Comparison of ENCODE assay signal across 21 cellular contexts in the genomic region with DNA sequence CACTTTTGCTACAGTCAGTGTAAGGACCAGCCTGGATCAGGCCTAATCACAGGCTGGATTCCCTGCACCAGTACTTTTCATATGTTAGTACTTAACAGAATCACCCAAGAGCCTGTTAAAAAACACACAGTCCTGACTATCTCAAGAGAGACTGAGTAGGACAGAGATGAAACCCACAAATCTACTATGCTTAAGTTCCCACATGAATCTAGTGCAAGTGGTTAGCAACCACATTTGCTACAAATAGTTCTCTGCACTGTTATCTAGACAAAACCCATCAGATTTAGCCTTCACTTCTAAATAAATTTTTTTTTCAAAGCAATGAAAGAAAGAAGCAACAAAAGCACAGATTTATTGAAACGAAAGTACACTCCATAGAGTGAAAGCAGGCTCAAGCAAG. TPM values are rescaled to one million over a fixed set of nuclear protein-coding genes. Genes with fewer than 3 reads are reported as not detected.
A peak's percentile ranks its signal among the peaks of the same experiment; 100 is the strongest.
DNase-seq lines count a peak whose midpoint lies in the region; ATAC-seq, FAIRE-seq and TF ChIP-seq lines count a peak whose summit lies in the region.
"Had no signal": no experiment of that assay in that cellular context is flagged by ENCODE, and none has a peak within 500 bp of the region (broad histone marks: within the 10 kb centered on the region; RNA-seq: fewer than 3 reads in every experiment).

No MANE protein-coding gene starts in this region.

- peaks cover 40% of the 10 kb centered on the region for H4K20me1 ChIP-seq in astrocyte (ENCODE audit: insufficient read depth, low read length)

- no peak overlapping the region for H3K4me3 Mint-ChIP-seq in activated naive CD8-positive, alpha-beta T cell
- no peak overlapping the region for H3K4me3 Mint-ChIP-seq in activated naive CD8-positive, alpha-beta T cell treated with anti-CD3 and anti-CD28 coated beads, Interleukin-2, amount 50 U/mL, for 24 hours
- H3K4me3 Mint-ChIP-seq in astrocyte (ENCODE audit: unreplicated experiment) = no peak overlapping the region
- peak overlapping the region in 1 of 10 donors; percentile 39 for H3K4me3 Mint-ChIP-seq in naive thymus-derived CD8-positive, alpha-beta T cell
- H3K4me3 Mint-ChIP-seq: B cell, CD14-positive monocyte had no signal

- no peak overlapping the region for H2AFZ ChIP-seq in astrocyte (ENCODE audit: low read depth, low read length)

- H3K27ac Mint-ChIP-seq in activated naive CD8-positive, alpha-beta T cell = peak overlapping the region; percentile 4
- H3K27ac Mint-ChIP-seq in activated naive CD8-positive, alpha-beta T cell treated with anti-CD3 and anti-CD28 coated beads, Interleukin-2, amount 50 U/mL, for 24 hours = no peak overlapping the region
- no peak overlapping the region for H3K27ac Mint-ChIP-seq in astrocyte (ENCODE audit: unreplicated experiment)
- peak overlapping the region in 9 of 10 donors; percentile 20 to 73 (median 44) for H3K27ac Mint-ChIP-seq in naive thymus-derived CD8-positive, alpha-beta T cell
- H3K27ac Mint-ChIP-seq: B cell, CD14-positive monocyte had no signal

- POLR2A ChIA-PET in naive thymus-derived CD8-positive, alpha-beta T cell (lab: Charles Lee) = no interaction called here

- H3K4me3 ChIP-seq in Jurkat, Clone E6-1 (ENCODE audit: low read length) = no peak overlapping the region
- H3K4me3 ChIP-seq in astrocyte (ENCODE audit: insufficient read depth, low read depth, low read length) = no peak overlapping the region
- H3K4me3 ChIP-seq: K562 had no signal

- no peaks in the 10 kb centered on the region for H3K4me1 ChIP-seq in astrocyte (ENCODE audit: insufficient read depth, low read length)

- no peak overlapping the region for H3K27ac ChIP-seq in astrocyte (ENCODE audit: low read depth, low read length)

- TF ChIP-seq CTCF in astrocyte (IDR thresholded peaks at IDR 0.05; ENCODE audit: insufficient read depth, low read depth, low read length) = no peak

- DNase-seq in activated naive CD8-positive, alpha-beta T cell treated with anti-CD3 and anti-CD28 coated beads, Interleukin-2, amount 50 U/mL, for 24 hours = no peak
- peak; percentile 62 for DNase-seq in Jurkat, Clone E6-1 (ENCODE audit: low read depth, low spot score)
- DNase-seq in astrocyte (ENCODE audit: low read depth) (peak; percentile 11), putamen (ENCODE audit: low spot score) (no peak), DMS53 (lab: John Stamatoyannopoulos, UW) (no peak), SIG-M5 (lab: John Stamatoyannopoulos, UW) (no peak)
- DNase-seq in naive thymus-derived CD8-positive, alpha-beta T cell = peak in 2 of 10 donors; percentile 2 to 26
- DNase-seq: DMS79; MM.1S; NCI-H1092 treated with DMSO at 0.1 percent for 48 hours; NCI-H1436 treated with DMSO at 0.1 percent for 48 hours; NCI-H1930; NCI-H510A treated with DMSO at 0.1 percent for 48 hours; NCI-H748 treated with DMSO at 0.1 percent for 48 hours; NK-92 treated with Interleukin-12 subunit alpha and Interleukin-12 subunit beta, amount 100 ng/mL, for 24 hours had no signal

- H3K9me3 Mint-ChIP-seq in activated naive CD8-positive, alpha-beta T cell (ENCODE audit: low read depth) = peaks cover 12% of the 10 kb centered on the region
- H3K9me3 Mint-ChIP-seq in activated naive CD8-positive, alpha-beta T cell treated with anti-CD3 and anti-CD28 coated beads, Interleukin-2, amount 50 U/mL, for 24 hours = peaks cover 19% of the 10 kb centered on the region
- H3K9me3 Mint-ChIP-seq in astrocyte (ENCODE audit: unreplicated experiment) = no peaks in the 10 kb centered on the region
- H3K9me3 Mint-ChIP-seq in naive thymus-derived CD8-positive, alpha-beta T cell = peaks cover 0 to 34% (median 9%) of the 10 kb centered on the region in 9 donors

- no peak for FAIRE-seq in astrocyte (lab: Jason Lieb, UNC)
- FAIRE-seq: K562 had no signal

- no peaks in the 10 kb centered on the region for H3K9me3 ChIP-seq in astrocyte (ENCODE audit: insufficient read depth, low read depth, low read length)

- H3K27me3 ChIP-seq in astrocyte (ENCODE audit: insufficient read depth, low read length) = no peaks in the 10 kb centered on the region

- peaks cover 71% of the 10 kb centered on the region for H3K79me2 ChIP-seq in astrocyte (ENCODE audit: insufficient read depth, low read length)

- H3K4me2 ChIP-seq in astrocyte (ENCODE audit: low read length) = no peak overlapping the region

- ATAC-seq in activated naive CD8-positive, alpha-beta T cell treated with anti-CD3 and anti-CD28 coated beads, Interleukin-2, amount 50 U/mL, for 24 hours = no peak
- peak in 1 of 2 donors; percentile 61 for ATAC-seq in naive thymus-derived CD8-positive, alpha-beta T cell
- ATAC-seq: K562, Panc1 had no signal

- no peaks in the 10 kb centered on the region for H3K36me3 ChIP-seq in astrocyte (ENCODE audit: insufficient read depth, low read length)

- H3K9ac ChIP-seq in astrocyte (ENCODE audit: low read length) = no peak overlapping the region

- no peaks in the 10 kb centered on the region for H3K27me3 Mint-ChIP-seq in activated naive CD8-positive, alpha-beta T cell
- no peaks in the 10 kb centered on the region for H3K27me3 Mint-ChIP-seq in activated naive CD8-positive, alpha-beta T cell treated with anti-CD3 and anti-CD28 coated beads, Interleukin-2, amount 50 U/mL, for 24 hours
- no peaks in the 10 kb centered on the region for H3K27me3 Mint-ChIP-seq in astrocyte (ENCODE audit: low read depth, unreplicated experiment)
- H3K27me3 Mint-ChIP-seq in naive thymus-derived CD8-positive, alpha-beta T cell = no peaks in the 10 kb centered on the region
- H3K27me3 Mint-ChIP-seq: B cell had no signal

- peaks cover 11% of the 10 kb centered on the region for H3K36me3 Mint-ChIP-seq in activated naive CD8-positive, alpha-beta T cell
- peaks cover 13% of the 10 kb centered on the region for H3K36me3 Mint-ChIP-seq in activated naive CD8-positive, alpha-beta T cell treated with anti-CD3 and anti-CD28 coated beads, Interleukin-2, amount 50 U/mL, for 24 hours (ENCODE audit: low read depth)
- H3K36me3 Mint-ChIP-seq in astrocyte (ENCODE audit: low read depth, unreplicated experiment) = peaks cover 4% of the 10 kb centered on the region
- peaks cover 9 to 31% (median 13%) of the 10 kb centered on the region in 3 donors for H3K36me3 Mint-ChIP-seq in naive thymus-derived CD8-positive, alpha-beta T cell

- peaks cover 17% of the 10 kb centered on the region for H3K4me1 Mint-ChIP-seq in activated naive CD8-positive, alpha-beta T cell (ENCODE audit: low read depth)
- H3K4me1 Mint-ChIP-seq in activated naive CD8-positive, alpha-beta T cell treated with anti-CD3 and anti-CD28 coated beads, Interleukin-2, amount 50 U/mL, for 24 hours = peaks cover 16% of the 10 kb centered on the region
- peaks cover 4% of the 10 kb centered on the region for H3K4me1 Mint-ChIP-seq in astrocyte (ENCODE audit: low read depth, unreplicated experiment)
- H3K4me1 Mint-ChIP-seq in naive thymus-derived CD8-positive, alpha-beta T cell = peaks cover 15 to 30% (median 25%) of the 10 kb centered on the region in 4 donors

RNA-seq across cellular contexts. Expression of gene SSH2, which starts 38.9 kb away (rescaled TPM):
- 33.8 TPM for polyA plus RNA-seq in Jurkat, Clone E6-1 (2012; ENCODE audit: insufficient read depth, insufficient read length)
- 25.0 and 31.1 TPM in 2 replicates for total RNA-seq in astrocyte
- total RNA-seq in naive thymus-derived CD8-positive, alpha-beta T cell = 10 to 100 TPM; 64.8 to 73.9 TPM
- 10 to 100 TPM; 27.1 to 32.6 (median 27.6) TPM for polyA plus RNA-seq in naive thymus-derived CD8-positive, alpha-beta T cell

RNA-seq across cellular contexts. Expression of gene EFCAB5, which starts 50.3 kb away (rescaled TPM):
- polyA plus RNA-seq in Jurkat, Clone E6-1 (2012; ENCODE audit: insufficient read depth, insufficient read length) = 1.1 TPM
- 1.00 and 1.5 TPM in 2 replicates for total RNA-seq in astrocyte
- 1 to 10 TPM; 1.5 to 2.6 TPM for total RNA-seq in naive thymus-derived CD8-positive, alpha-beta T cell
- polyA plus RNA-seq in naive thymus-derived CD8-positive, alpha-beta T cell = under 1 TPM in 1 of 3 donors, not detected in 2; 0.17 TPM
- total RNA-seq: A172, K562 had no signal
- polyA plus RNA-seq: CD14-positive monocyte had no signal

Comparison
In these comparisons a context has a peak if more than half of its experiments do, and no peak if none do; other contexts are left out.
1. H3K27ac Mint-ChIP-seq: peak in activated naive CD8-positive, alpha-beta T cell (single experiment) and naive thymus-derived CD8-positive, alpha-beta T cell (9 of 10); none in activated naive CD8-positive, alpha-beta T cell treated with anti-CD3 and anti-CD28 coated beads, Interleukin-2, amount 50 U/mL, for 24 hours (single experiment) and astrocyte (single experiment).
2. DNase-seq: peak in Jurkat, Clone E6-1 (single experiment) and astrocyte (single experiment); none in activated naive CD8-positive, alpha-beta T cell treated with anti-CD3 and anti-CD28 coated beads, Interleukin-2, amount 50 U/mL, for 24 hours (single experiment), putamen (single experiment), DMS53 (single experiment) and SIG-M5 (single experiment).